6 cellular contexts compared by ENCODE assay signal in genomic region chr17:36211639-36212605, GRCh38. TPM values are rescaled to one million over a fixed set of nuclear protein-coding genes. Genes with fewer than 3 reads are reported as not detected.
"Had no signal": no experiment of that assay in that cellular context is flagged by ENCODE, and none has a peak within 500 bp of the region (broad histone marks: within the 10 kb centered on the region; RNA-seq: fewer than 3 reads in every experiment).

No MANE protein-coding gene starts in this region.

RNA-seq across cellular contexts. Expression of gene CCL4L2, which starts 1.1 kb away (rescaled TPM):
- total RNA-seq: epithelial cell of proximal tubule, kidney epithelial cell, mesothelial cell of epicardium, osteocyte, pulmonary artery endothelial cell had no signal

RNA-seq across cellular contexts. Expression of gene CCL3L1, which starts 15.4 kb away (rescaled TPM):
- total RNA-seq: epithelial cell of proximal tubule, kidney epithelial cell, lower leg skin, mesothelial cell of epicardium, osteocyte, pulmonary artery endothelial cell had no signal

RNA-seq across cellular contexts. Expression of gene TBC1D3B, which starts 35.5 kb away (rescaled TPM):
- total RNA-seq: epithelial cell of proximal tubule, kidney epithelial cell had no signal

RNA-seq across cellular contexts. Expression of gene TBC1D3I, which starts 52.4 kb away (rescaled TPM):
- total RNA-seq: epithelial cell of proximal tubule, pulmonary artery endothelial cell had no signal
